Comparison of ENCODE assay signal across 18 cellular contexts in the genomic region with DNA sequence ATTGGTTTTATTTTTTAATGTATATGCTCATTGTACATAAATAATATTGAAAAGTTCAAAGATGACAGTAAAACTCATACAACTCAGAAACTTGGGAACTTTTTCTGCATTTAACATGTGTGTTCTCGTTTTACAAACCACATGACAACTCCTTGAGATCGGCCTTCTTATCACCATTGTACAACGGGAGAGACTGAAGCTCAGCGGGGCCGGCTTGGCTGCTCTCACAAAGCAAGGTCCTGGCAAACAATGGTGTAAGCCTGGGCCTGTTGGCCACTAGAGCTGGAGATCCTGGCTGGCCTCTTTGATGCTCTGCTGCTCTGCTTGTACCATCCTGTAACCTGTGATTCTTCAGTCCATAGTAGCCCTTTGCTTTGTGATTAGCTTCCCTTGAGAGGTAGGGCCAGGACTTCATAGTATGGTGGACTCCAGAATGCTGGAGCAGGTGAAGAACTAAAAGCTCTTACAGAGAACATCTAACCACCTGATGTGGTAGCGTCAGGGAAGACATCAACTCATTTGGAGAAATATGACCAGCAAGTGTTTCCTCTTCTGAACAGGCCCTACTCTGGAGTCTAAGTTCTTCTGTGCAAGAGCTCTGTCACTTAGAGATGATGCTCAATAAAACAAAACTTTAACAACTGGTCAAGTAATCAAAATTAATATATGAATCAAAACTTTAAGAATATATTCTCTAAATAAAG.
DNase-seq lines count a peak whose midpoint lies in the region; ATAC-seq and TF ChIP-seq lines count a peak whose summit lies in the region.
"Had no signal": no experiment of that assay in that cellular context is flagged by ENCODE, and none has a peak within 500 bp of the region (broad histone marks: within the 10 kb centered on the region; RNA-seq: fewer than 3 reads in every experiment).

No MANE protein-coding gene starts in this region.

- H3K36me3 ChIP-seq in smooth muscle cell (ENCODE audit: low read depth), result no peaks in the 10 kb centered on the region
- H3K36me3 ChIP-seq: neural progenitor cell had no signal

- peaks cover 61% of the 10 kb centered on the region for H3K4me1 Mint-ChIP-seq in activated CD4-positive, alpha-beta T cell treated with anti-CD3 and anti-CD28 coated beads for 36 hours
- H3K4me1 Mint-ChIP-seq in T-helper 17 cell (peaks cover 35% of the 10 kb centered on the region), neural crest cell (peaks cover 7% of the 10 kb centered on the region)
- peaks cover 64% of the 10 kb centered on the region for H3K4me1 Mint-ChIP-seq in activated naive CD8-positive, alpha-beta T cell treated with anti-CD3 and anti-CD28 coated beads, Interleukin-2, amount 50 U/mL, for 24 hours

- WGBS in smooth muscle cell (ENCODE audit: low lambda C conversion rate), result 84% methylated on average over 6 of the region's 6 CpGs

- no peaks in the 10 kb centered on the region for H3K79me2 ChIP-seq in smooth muscle cell (ENCODE audit: low read depth)
- H3K79me2 ChIP-seq: hepatocyte had no signal

- H4K20me1 ChIP-seq in smooth muscle cell (ENCODE audit: low read depth), result no peaks in the 10 kb centered on the region

- H2AFZ ChIP-seq in smooth muscle cell (ENCODE audit: low read depth), result no peak overlapping the region
- H2AFZ ChIP-seq: GM23248, hepatocyte, neural progenitor cell had no signal

- POLR2A ChIA-PET in activated CD4-positive, alpha-beta T cell treated with anti-CD3 and anti-CD28 coated beads for 36 hours (lab: Charles Lee), result interaction anchor here (0.7 to 1.7 kb wide), 7 partner anchors 9 to 132 kb away, joined by 3 to 7 read pairs (median 5); partner anchors contain the start of gene NIPAL4

- CTCF ChIA-PET in activated CD4-positive, alpha-beta T cell treated with anti-CD3 and anti-CD28 coated beads for 36 hours (lab: Charles Lee), result interaction anchor here (0.5 to 1.6 kb wide), 9 partner anchors 9 to 416 kb away, joined by 3 to 13 read pairs (median 4); no protein-coding TSS in a partner anchor

- no peaks in the 10 kb centered on the region for H3K27me3 Mint-ChIP-seq in activated CD4-positive, alpha-beta T cell treated with anti-CD3 and anti-CD28 coated beads for 36 hours
- H3K27me3 Mint-ChIP-seq in T-helper 17 cell (no peaks in the 10 kb centered on the region), neural crest cell (ENCODE audit: low read depth) (no peaks in the 10 kb centered on the region)
- no peaks in the 10 kb centered on the region for H3K27me3 Mint-ChIP-seq in activated naive CD8-positive, alpha-beta T cell treated with anti-CD3 and anti-CD28 coated beads, Interleukin-2, amount 50 U/mL, for 24 hours

- no peak overlapping the region for H3K4me3 Mint-ChIP-seq in activated CD4-positive, alpha-beta T cell treated with anti-CD3 and anti-CD28 coated beads for 36 hours
- H3K4me3 Mint-ChIP-seq in T-helper 17 cell, result no peak overlapping the region
- peak overlapping the region; percentile 48 for H3K4me3 Mint-ChIP-seq in activated naive CD8-positive, alpha-beta T cell treated with anti-CD3 and anti-CD28 coated beads, Interleukin-2, amount 50 U/mL, for 24 hours
- no peak overlapping the region for H3K4me3 Mint-ChIP-seq in neural crest cell
- H3K4me3 Mint-ChIP-seq: neural progenitor cell had no signal

- ATAC-seq in activated CD4-positive, alpha-beta T cell treated with anti-CD3 and anti-CD28 coated beads for 36 hours, result peak; percentile 43
- ATAC-seq in T-helper 17 cell (no peak), HG03135 (IDR thresholded peaks at IDR 0.05; ENCODE audit: unreplicated experiment) (no peak), GM18873 (IDR thresholded peaks at IDR 0.05; ENCODE audit: low FRiP score, unreplicated experiment) (no peak)
- peak; percentile 12 for ATAC-seq in activated naive CD8-positive, alpha-beta T cell treated with anti-CD3 and anti-CD28 coated beads, Interleukin-2, amount 50 U/mL, for 24 hours

- no peak overlapping the region for H3K27ac ChIP-seq in smooth muscle cell (ENCODE audit: low read depth)
- H3K27ac ChIP-seq: BLaER1, GM23248, hepatocyte, neural progenitor cell, SK-N-MC had no signal

- no peaks in the 10 kb centered on the region for H3K4me1 ChIP-seq in smooth muscle cell (ENCODE audit: low read depth)
- H3K4me1 ChIP-seq: BLaER1, neural progenitor cell had no signal

- H3K9me3 ChIP-seq in T-helper 17 cell (ENCODE audit: control insufficient read depth, low read length, poor library complexity, severe bottlenecking) (no peaks in the 10 kb centered on the region), smooth muscle cell (replicated peaks; ENCODE audit: low read depth) (no peaks in the 10 kb centered on the region)
- H3K9me3 ChIP-seq: BLaER1 had no signal

- no peaks in the 10 kb centered on the region for H3K27me3 ChIP-seq in smooth muscle cell (ENCODE audit: low read depth)
- H3K27me3 ChIP-seq: BLaER1, hepatocyte, neural progenitor cell had no signal

- no peaks in the 10 kb centered on the region for H3K9me3 Mint-ChIP-seq in activated CD4-positive, alpha-beta T cell treated with anti-CD3 and anti-CD28 coated beads for 36 hours (ENCODE audit: low read depth)
- H3K9me3 Mint-ChIP-seq in activated naive CD8-positive, alpha-beta T cell treated with anti-CD3 and anti-CD28 coated beads, Interleukin-2, amount 50 U/mL, for 24 hours, result peaks cover 9% of the 10 kb centered on the region
- peaks cover 4% of the 10 kb centered on the region for H3K9me3 Mint-ChIP-seq in neural crest cell
- H3K9me3 Mint-ChIP-seq: neural progenitor cell had no signal

- peak overlapping the region; percentile 81 for H3K27ac Mint-ChIP-seq in activated CD4-positive, alpha-beta T cell treated with anti-CD3 and anti-CD28 coated beads for 36 hours
- H3K27ac Mint-ChIP-seq in T-helper 17 cell (peak overlapping the region; percentile 91), neural crest cell (ENCODE audit: unreplicated experiment) (peak overlapping the region; percentile 67)
- H3K27ac Mint-ChIP-seq in activated naive CD8-positive, alpha-beta T cell treated with anti-CD3 and anti-CD28 coated beads, Interleukin-2, amount 50 U/mL, for 24 hours, result peak overlapping the region; percentile 99
- H3K27ac Mint-ChIP-seq: neural progenitor cell had no signal

- no peak overlapping the region for H3K4me2 ChIP-seq in smooth muscle cell
- H3K4me2 ChIP-seq: BLaER1, hepatocyte, neural progenitor cell had no signal

- DNase-seq in activated CD4-positive, alpha-beta T cell treated with anti-CD3 and anti-CD28 coated beads for 36 hours, result no peak
- no peak for DNase-seq in activated CD4-positive, alpha-beta T cell treated with anti-CD3 and anti-CD28 coated beads, Interleukin-2, amount 50 U/mL, for 4 hours
- DNase-seq in T-helper 17 cell, result no peak
- no peak for DNase-seq in activated naive CD8-positive, alpha-beta T cell treated with anti-CD3 and anti-CD28 coated beads, Interleukin-2, amount 50 U/mL, for 24 hours
- no peak for DNase-seq in neural crest cell (ENCODE audit: low read depth, low spot score)
- DNase-seq in smooth muscle cell (lab: John Stamatoyannopoulos, UW; ENCODE audit: unreplicated experiment), result no peak
- DNase-seq: DMS53, GM23248, KG1, kidney, NCI-H1092 treated with DMSO at 0.1 percent for 48 hours, NCI-H748 treated with DMSO at 0.1 percent for 48 hours had no signal

- intact Hi-C loops in activated CD4-positive, alpha-beta T cell treated with anti-CD3 and anti-CD28 coated beads for 36 hours (cut with DNase I, micrococcal nuclease), result loop anchor here (1.0 to 5.0 kb wide), 8 partner anchors 113 to 379 kb away; partner anchors contain the start of gene THG1L (in 1 of the 2)

- no peak overlapping the region for H3K4me3 ChIP-seq in smooth muscle cell
- H3K4me3 ChIP-seq: BLaER1, GM23248, hepatocyte, neural progenitor cell, SK-N-MC had no signal

- TF ChIP-seq CTCF in neural crest cell (conservative IDR thresholded peaks at IDR 0.05) (no peak), smooth muscle cell (IDR thresholded peaks at IDR 0.05; ENCODE audit: borderline replicate concordance, insufficient read depth, poor library complexity, severe bottlenecking) (no peak)

- peaks cover 78% of the 10 kb centered on the region for H3K36me3 Mint-ChIP-seq in activated CD4-positive, alpha-beta T cell treated with anti-CD3 and anti-CD28 coated beads for 36 hours (ENCODE audit: low read depth)
- H3K36me3 Mint-ChIP-seq in T-helper 17 cell (ENCODE audit: low read depth) (peaks cover 9% of the 10 kb centered on the region), neural crest cell (ENCODE audit: low read depth) (peaks cover 13% of the 10 kb centered on the region)
- peaks cover 61% of the 10 kb centered on the region for H3K36me3 Mint-ChIP-seq in activated naive CD8-positive, alpha-beta T cell treated with anti-CD3 and anti-CD28 coated beads, Interleukin-2, amount 50 U/mL, for 24 hours (ENCODE audit: low read depth)

- no peak overlapping the region for H3K9ac ChIP-seq in smooth muscle cell (ENCODE audit: low read depth)
- H3K9ac ChIP-seq: BLaER1, GM23248, neural progenitor cell had no signal

- H3F3A ChIP-seq in smooth muscle cell (ENCODE audit: low read depth), result no peaks in the 10 kb centered on the region

Comparison
In these comparisons a context has a peak if more than half of its experiments do, and no peak if none do; other contexts are left out.
1. ATAC-seq: peak in activated CD4-positive, alpha-beta T cell treated with anti-CD3 and anti-CD28 coated beads for 36 hours (single experiment) and activated naive CD8-positive, alpha-beta T cell treated with anti-CD3 and anti-CD28 coated beads, Interleukin-2, amount 50 U/mL, for 24 hours (single experiment); none in T-helper 17 cell (single experiment), HG03135 (single experiment) and GM18873 (single experiment).
2. Peak in every context shown above with its lines, with median percentiles within 50 percentile points of each other: H3K27ac Mint-ChIP-seq.